ENCODE assay signal across 1 cellular context in the genomic region with DNA sequence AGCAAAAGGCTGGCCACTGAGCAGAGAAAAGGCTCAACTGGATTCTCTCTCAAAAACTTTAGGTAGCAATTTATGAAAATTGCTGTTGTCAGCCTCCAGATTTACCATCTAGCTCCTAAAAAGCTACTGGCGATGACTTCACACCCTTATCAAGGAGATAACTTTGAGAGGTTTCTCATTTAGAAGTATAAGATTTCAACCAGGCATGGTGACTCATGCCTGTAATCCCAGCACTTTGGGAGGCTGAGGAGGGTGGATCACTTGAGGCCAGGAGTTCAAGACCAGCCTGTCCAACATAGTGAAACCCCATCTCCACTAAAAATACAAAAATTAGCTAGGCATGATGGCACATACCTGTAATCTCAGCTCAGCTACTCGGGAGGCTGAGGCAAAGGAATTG.
TF ChIP-seq lines count a peak whose summit lies in the region.

No MANE protein-coding gene starts in this region.

TF ChIP-seq in HEK293, 187 proteins besides CTCF, POLR2A, EP300 and RAD21 (continued from another document):
- TF ChIP-seq GLI4 (tag by site-specific recombination; IDR thresholded peaks at IDR 0.05) (0 out of 2 replicates have a peak, but pooled peaks have one; percentile 46), ZNF121 (tag by site-specific recombination; IDR thresholded peaks at IDR 0.05) (0 out of 2 replicates have a peak, but pooled peaks have one; percentile 31), GLIS1 (tag by site-specific recombination; IDR thresholded peaks at IDR 0.05) (peak; percentile 60), ZNF24 (tag by site-specific recombination; IDR thresholded peaks at IDR 0.05) (peak; percentile 89), ZSCAN23 (tag by site-specific recombination; IDR thresholded peaks at IDR 0.05) (peak; percentile 68; the same call in 1 of the 2 replicates), ZNF184 (tag by site-specific recombination; IDR thresholded peaks at IDR 0.05) (peak; percentile 81; the same call in 1 of the 2 replicates), BCL11A (tag by site-specific recombination; IDR thresholded peaks at IDR 0.05; ENCODE audit: low read depth) (0 out of 2 replicates have a peak, but pooled peaks have one; percentile 40), SP7 (tag by site-specific recombination; IDR thresholded peaks at IDR 0.05) (peak; percentile 92), ZBTB17 (tag by site-specific recombination; IDR thresholded peaks at IDR 0.05) (peak; percentile 37; the same call in 1 of the 2 replicates), ZNF366 (tag by site-specific recombination; conservative IDR thresholded peaks at IDR 0.05) (peak; percentile 82), ZNF660 (tag by site-specific recombination; IDR thresholded peaks at IDR 0.05) (peak; percentile 80), ZNF324 (tag by site-specific recombination; IDR thresholded peaks at IDR 0.05) (0 out of 2 replicates have a peak, but pooled peaks have one; percentile 18), PRDM1 (tag by site-specific recombination; IDR thresholded peaks at IDR 0.05) (peak; percentile 76), ZNF501 (tag by site-specific recombination; IDR thresholded peaks at IDR 0.05) (0 out of 2 replicates have a peak, but pooled peaks have one; percentile 50), KLF1 (tag by site-specific recombination; IDR thresholded peaks at IDR 0.05) (peak; percentile 25; the same call in 1 of the 2 replicates), ZEB2 (tag by site-specific recombination; IDR thresholded peaks at IDR 0.05) (peak; percentile 74)
- TF ChIP-seq, protein P1, sequence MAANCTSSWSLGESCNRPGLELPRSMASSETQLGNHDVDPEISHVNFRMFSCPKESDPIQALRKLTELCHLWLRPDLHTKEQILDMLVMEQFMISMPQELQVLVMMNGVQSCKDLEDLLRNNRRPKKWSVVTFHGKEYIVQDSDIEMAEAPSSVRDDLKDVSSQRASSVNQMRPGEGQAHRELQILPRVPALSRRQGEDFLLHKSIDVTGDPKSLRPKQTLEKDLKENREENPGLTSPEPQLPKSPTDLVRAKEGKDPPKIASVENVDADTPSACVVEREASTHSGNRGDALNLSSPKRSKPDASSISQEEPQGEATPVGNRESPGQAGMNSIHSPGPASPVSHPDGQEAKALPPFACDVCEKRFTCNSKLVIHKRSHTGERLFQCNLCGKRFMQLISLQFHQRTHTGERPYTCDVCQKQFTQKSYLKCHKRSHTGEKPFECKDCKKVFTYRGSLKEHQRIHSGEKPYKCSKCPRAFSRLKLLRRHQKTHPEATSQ (tag by site-specific recombination; IDR thresholded peaks at IDR 0.05) = 0 out of 2 replicates have a peak, but pooled peaks have one; percentile 66
- TF ChIP-seq, protein P2, sequence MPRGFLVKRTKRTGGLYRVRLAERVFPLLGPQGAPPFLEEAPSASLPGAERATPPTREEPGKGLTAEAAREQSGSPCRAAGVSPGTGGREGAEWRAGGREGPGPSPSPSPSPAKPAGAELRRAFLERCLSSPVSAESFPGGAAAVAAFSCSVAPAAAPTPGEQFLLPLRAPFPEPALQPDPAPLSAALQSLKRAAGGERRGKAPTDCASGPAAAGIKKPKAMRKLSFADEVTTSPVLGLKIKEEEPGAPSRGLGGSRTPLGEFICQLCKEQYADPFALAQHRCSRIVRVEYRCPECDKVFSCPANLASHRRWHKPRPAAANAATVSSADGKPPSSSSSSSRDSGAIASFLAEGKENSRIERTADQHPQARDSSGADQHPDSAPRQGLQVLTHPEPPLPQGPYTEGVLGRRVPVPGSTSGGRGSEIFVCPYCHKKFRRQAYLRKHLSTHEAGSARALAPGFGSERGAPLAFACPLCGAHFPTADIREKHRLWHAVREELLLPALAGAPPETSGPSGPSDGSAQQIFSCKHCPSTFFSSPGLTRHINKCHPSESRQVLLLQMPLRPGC (tag by site-specific recombination; IDR thresholded peaks at IDR 0.05) = 0 out of 2 replicates have a peak, but pooled peaks have one; percentile 26
